ENCODE assay signal across 20 cellular contexts in genomic region chr9:2493106-2493505, GRCh38.
DNase-seq lines count a peak whose midpoint lies in the region; ATAC-seq and TF ChIP-seq lines count a peak whose summit lies in the region.
"Had no signal": no experiment of that assay in that cellular context is flagged by ENCODE, and none has a peak within 500 bp of the region (broad histone marks: within the 10 kb centered on the region; RNA-seq: fewer than 3 reads in every experiment).

No MANE protein-coding gene starts in this region.

- no peak overlapping the region for H3K4me2 ChIP-seq in OCI-LY7 (ENCODE audit: low read length)

- no peak overlapping the region for H3K4me3 Mint-ChIP-seq in immature natural killer cell
- H3K4me3 Mint-ChIP-seq: T-helper 2 cell treated with Interferon-gamma antibody and Interleukin-4, amounts not matched to agents 5 μg/mL and 100 μg/mL, for 36 hours had no signal

- H3K4me1 Mint-ChIP-seq in immature natural killer cell = no peaks in the 10 kb centered on the region

- H3K27ac ChIP-seq in HL-60 (replicated peaks) (peak overlapping the region; percentile 44), OCI-LY7 (ENCODE audit: low read depth, low read length, poor library complexity, severe bottlenecking) (no peak overlapping the region), gastroesophageal sphincter (peak overlapping the region in 3 of 4 donors; percentile 39 to 59 (median 48)), sigmoid colon (peak overlapping the region in 2 of 4 donors; percentile 35 to 56)
- H3K27ac ChIP-seq: brain microvascular endothelial cell, skin epidermis, tibial artery had no signal

- peak; percentile 75 for ATAC-seq in gastroesophageal sphincter
- ATAC-seq in GM21737 (IDR thresholded peaks at IDR 0.05; ENCODE audit: unreplicated experiment) = no peak
- no peak for ATAC-seq in GM18867 (IDR thresholded peaks at IDR 0.05; ENCODE audit: unreplicated experiment)
- ATAC-seq: HCT116 had no signal

- CTCF ChIA-PET in OCI-LY7 (lab: Charles Lee; ENCODE audit: unreplicated experiment) = interaction anchor here (0.6 kb wide), 1 partner anchor 721 kb away, joined by 3 read pairs; no protein-coding TSS in a partner anchor

- peak; percentile 54 to 75 for DNase-seq in HL-60 (ENCODE audit: low read depth in 1 of 2, low spot score in 1 of 2)
- DNase-seq in OCI-LY7 (ENCODE audit: low spot score) = no peak
- DNase-seq in sigmoid colon = peak; percentile 64
- no peak for DNase-seq in immature natural killer cell
- DNase-seq in DMS 273 treated with DMSO at 0.1 percent for 48 hours (lab: John Stamatoyannopoulos, UW) = no peak
- DNase-seq: activated CD4-positive, alpha-beta T cell treated with anti-CD3 and anti-CD28 coated beads for 1 hour; activated naive CD4-positive, alpha-beta T cell treated with Interleukin-2 at 50 U/mL for 16 hours; brain microvascular endothelial cell; effector CD4-positive, alpha-beta T cell; midbrain; NCI-H1092; NK-92 treated with Interleukin-12 subunit alpha and Interleukin-12 subunit beta, amount 100 ng/mL, for 24 hours; SHP77 treated with DMSO at 0.1 percent for 48 hours; tibial artery had no signal

- 0 out of 2 replicates have a peak overlapping the region, but pooled peaks have one; percentile 28 for H2AFZ ChIP-seq in OCI-LY7 (ENCODE audit: low read length)

- H3K4me3 ChIP-seq in HL-60 (replicated peaks; ENCODE audit: insufficient read depth, low read length) = no peak overlapping the region
- no peak overlapping the region for H3K4me3 ChIP-seq in OCI-LY7 (ENCODE audit: low read depth, low read length, poor library complexity, severe bottlenecking)
- H3K4me3 ChIP-seq in gastroesophageal sphincter = no peak overlapping the region
- no peak overlapping the region for H3K4me3 ChIP-seq in sigmoid colon
- H3K4me3 ChIP-seq: skin epidermis, tibial artery had no signal

- H3K4me1 ChIP-seq in OCI-LY7 (ENCODE audit: insufficient read depth, low read length, poor library complexity, severe bottlenecking) = no peaks in the 10 kb centered on the region
- peaks cover 2 to 58% (median 13%) of the 10 kb centered on the region in 3 donors for H3K4me1 ChIP-seq in gastroesophageal sphincter
- peaks cover 0 to 26% (median 22%) of the 10 kb centered on the region in 4 donors for H3K4me1 ChIP-seq in sigmoid colon
- H3K4me1 ChIP-seq: tibial artery had no signal

- TF ChIP-seq POLR2A in gastroesophageal sphincter (IDR thresholded peaks at IDR 0.05) (no peak), sigmoid colon (IDR thresholded peaks at IDR 0.05) (no peak)

- no peaks in the 10 kb centered on the region for H4K20me1 ChIP-seq in OCI-LY7 (ENCODE audit: insufficient read depth, low read length)

- H3K27me3 ChIP-seq in HL-60 (ENCODE audit: insufficient read depth, poor library complexity, severe bottlenecking) (no peaks in the 10 kb centered on the region), gastroesophageal sphincter (no peaks in the 10 kb centered on the region), sigmoid colon (no peaks in the 10 kb centered on the region)
- H3K27me3 ChIP-seq: brain microvascular endothelial cell, tibial artery had no signal

- H3K27ac Mint-ChIP-seq in immature natural killer cell = no peak overlapping the region
- H3K27ac Mint-ChIP-seq: T-helper 2 cell treated with Interferon-gamma antibody and Interleukin-4, amounts not matched to agents 5 μg/mL and 100 μg/mL, for 36 hours had no signal

- TF ChIP-seq CTCF in HL-60 (IDR thresholded peaks at IDR 0.05; ENCODE audit: insufficient read depth, low read length) = no peak
- TF ChIP-seq CTCF in OCI-LY7 (conservative IDR thresholded peaks at IDR 0.05; ENCODE audit: low read length) = no peak
- no peak for TF ChIP-seq CTCF in gastroesophageal sphincter (IDR thresholded peaks at IDR 0.05)
- TF ChIP-seq CTCF in sigmoid colon (IDR thresholded peaks at IDR 0.05) = no peak

- intact Hi-C loops in OCI-LY7 (cut with micrococcal nuclease; ENCODE audit: unreplicated experiment) = no loop called here
- intact Hi-C loops in sigmoid colon (cut with DNase I) = loop anchor here (5.0 kb wide), 1 partner anchor 129 kb away; the partner anchor contains the start of gene VLDLR

- H3K36me3 ChIP-seq in OCI-LY7 (ENCODE audit: insufficient read depth, low read length) = no peaks in the 10 kb centered on the region
- no peaks in the 10 kb centered on the region for H3K36me3 ChIP-seq in gastroesophageal sphincter
- H3K36me3 ChIP-seq in sigmoid colon = no peaks in the 10 kb centered on the region
- H3K36me3 ChIP-seq: brain microvascular endothelial cell, tibial artery had no signal

- no peaks in the 10 kb centered on the region for H3K36me3 Mint-ChIP-seq in immature natural killer cell

- POLR2A ChIA-PET in OCI-LY7 (lab: Charles Lee) = interaction anchor here (0.6 to 1.9 kb wide), 3 partner anchors 21 to 205 kb away, joined by 3 to 5 read pairs (median 3); no protein-coding TSS in a partner anchor

- no peaks in the 10 kb centered on the region for H3K9me3 ChIP-seq in OCI-LY7 (ENCODE audit: low read length)
- no peaks in the 10 kb centered on the region for H3K9me3 ChIP-seq in gastroesophageal sphincter
- H3K9me3 ChIP-seq in sigmoid colon = no peaks in the 10 kb centered on the region
- H3K9me3 ChIP-seq: tibial artery had no signal

- no TSS peak for BruUV-seq in OCI-LY7 (replicated peaks; lab: Mats Ljungman, UMichigan)

- TF ChIP-seq EP300 in gastroesophageal sphincter (IDR thresholded peaks at IDR 0.05) (no peak), sigmoid colon (IDR thresholded peaks at IDR 0.05) (no peak)

- peaks cover 0 to 9% (median 0%) of the 10 kb centered on the region in 3 donors for H3K27me3 Mint-ChIP-seq in immature natural killer cell (ENCODE audit: low read depth in 3 of 3)

- no peaks in the 10 kb centered on the region for H3K9me2 ChIP-seq in OCI-LY7 (ENCODE audit: insufficient read depth, low read length)

- H3K79me2 ChIP-seq in OCI-LY7 (ENCODE audit: insufficient read depth, low read depth, low read length) = no peaks in the 10 kb centered on the region

- WGBS in gastroesophageal sphincter (ENCODE audit: low coverage in 1 of 2), 2 donors = 26 to 38% methylated on average over 2 of the region's 2 CpGs
- 77 to 81% methylated on average over 2 of the region's 2 CpGs for WGBS in sigmoid colon, 2 donors

- no peaks in the 10 kb centered on the region for H3K9me3 Mint-ChIP-seq in immature natural killer cell
- H3K9me3 Mint-ChIP-seq: T-helper 2 cell treated with Interferon-gamma antibody and Interleukin-4, amounts not matched to agents 5 μg/mL and 100 μg/mL, for 36 hours had no signal

Comparison
In these comparisons a context has a peak if more than half of its experiments do, and no peak if none do; other contexts are left out.
1. DNase-seq: peak in HL-60 (2 of 2) and sigmoid colon (single experiment); none in OCI-LY7 (single experiment), immature natural killer cell (0 of 3) and DMS 273 treated with DMSO at 0.1 percent for 48 hours (single experiment).